10 cellular contexts compared by ENCODE assay signal in the genomic region with DNA sequence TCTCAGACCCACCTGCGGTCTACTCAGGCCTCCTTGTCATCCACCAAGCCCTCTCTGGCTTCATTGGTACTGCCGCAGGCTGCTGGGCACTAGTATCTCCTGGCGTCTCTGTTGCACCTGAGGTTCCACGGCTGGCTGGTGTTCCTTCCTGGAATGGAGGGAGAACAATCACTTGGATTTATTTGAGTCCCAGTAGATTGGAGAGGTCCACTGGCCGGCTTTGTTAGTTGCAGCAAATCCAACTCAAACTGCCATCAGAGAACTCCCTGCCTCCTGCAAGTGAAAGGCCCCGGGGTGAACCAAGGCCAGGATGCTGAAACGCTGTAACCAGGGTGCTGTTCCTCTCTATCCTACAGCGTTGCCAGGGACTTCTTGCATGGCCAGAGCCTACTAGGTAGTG. TPM values are rescaled to one million over a fixed set of nuclear protein-coding genes. Genes with fewer than 3 reads are reported as not detected.
DNase-seq lines count a peak whose midpoint lies in the region; ATAC-seq, FAIRE-seq and TF ChIP-seq lines count a peak whose summit lies in the region.
"Had no signal": no experiment of that assay in that cellular context is flagged by ENCODE, and none has a peak within 500 bp of the region (broad histone marks: within the 10 kb centered on the region; RNA-seq: fewer than 3 reads in every experiment).

No MANE protein-coding gene starts in this region.

- peaks cover 7 to 39% (median 25%) of the 10 kb centered on the region in 4 experiments for H3K27me3 ChIP-seq in H1 (replicated peaks in 1 of 4; ENCODE audit: control insufficient read depth in 3 of 4, extremely low read depth in 1 of 4, insufficient read depth in 3 of 4, low read length in 3 of 4)
- H3K27me3 ChIP-seq: suprapubic skin had no signal

- CTCF ChIA-PET in H1 (lab: Charles Lee; ENCODE audit: partially characterized antibody) = interaction anchor here (0.9 kb wide), 1 partner anchor 41 kb away, joined by 3 read pairs; no protein-coding TSS in a partner anchor

- H2AFZ ChIP-seq in H1 (ENCODE audit: low read length) = no peak overlapping the region

- no peak overlapping the region for H2BK5ac ChIP-seq in H1 (ENCODE audit: low read depth, low read length)

- no peak for TF ChIP-seq RAD21 in H1 (IDR thresholded peaks at IDR 0.05 in 1 of 2, conservative IDR thresholded peaks at IDR 0.05 in 1 of 2; ENCODE audit: low read depth in 2 of 2, low read length in 2 of 2)

- H4K20me1 ChIP-seq in H1 (replicated peaks in 1 of 2; ENCODE audit: control insufficient read depth in 1 of 2, insufficient read depth in 2 of 2, low read length in 2 of 2) = peaks cover 0 to 2% of the 10 kb centered on the region in 2 experiments

- H3K4me2 ChIP-seq in H1 (ENCODE audit: insufficient read depth in 1 of 2, low read depth in 2 of 2, low read length in 2 of 2) = peak overlapping the region; percentile 86 to 98; a peak in 2 of 4 replicates

- no peak overlapping the region for H2BK15ac ChIP-seq in H1 (ENCODE audit: low read length)

- H3K79me1 ChIP-seq in H1 (ENCODE audit: low read depth, low read length) = no peaks in the 10 kb centered on the region

- H3K23ac ChIP-seq in H1 (ENCODE audit: insufficient read length) = no peak overlapping the region

- peaks cover 17% of the 10 kb centered on the region; the same call in 1 of the 2 replicates for H3K23me2 ChIP-seq in H1 (ENCODE audit: low read depth, low read length)

- no peak overlapping the region for H3K14ac ChIP-seq in H1 (ENCODE audit: insufficient read length)

- TF ChIP-seq EP300 in H1 (IDR thresholded peaks at IDR 0.05; ENCODE audit: borderline replicate concordance in 1 of 2, low read depth in 2 of 2, low read length in 2 of 2) = no peak

- peak overlapping the region; percentile 97 for H3K27ac ChIP-seq in SK-N-MC
- no peak overlapping the region for H3K27ac ChIP-seq in H1 (ENCODE audit: low read depth, low read length)
- H3K27ac ChIP-seq: suprapubic skin had no signal

- H2BK20ac ChIP-seq in H1 (ENCODE audit: low read length) = no peak overlapping the region

- H3K9me3 ChIP-seq in SK-N-MC (ENCODE audit: low read depth, low read length) (no peaks in the 10 kb centered on the region), H1 (ENCODE audit: insufficient read depth in 2 of 2, low read depth in 1 of 2, low read length in 1 of 2) (no peaks in the 10 kb centered on the region)
- H3K9me3 ChIP-seq: suprapubic skin had no signal

- no peak for TF ChIP-seq POLR2A in H1 (IDR thresholded peaks at IDR 0.05; ENCODE audit: control extremely low read depth in 1 of 2, low read depth in 2 of 2, low read length in 2 of 2)

- no peak overlapping the region for H3K4ac ChIP-seq in H1 (replicated peaks; ENCODE audit: insufficient read length, low read depth, low read length)

- POLR2A ChIA-PET in H1 (lab: Charles Lee; ENCODE audit: partially characterized antibody) = interaction anchor here (2.8 kb wide), 1 partner anchor 34 kb away, joined by 16 read pairs; a partner anchor contains a TSS

- H3K4me3 ChIP-seq in SK-N-MC (peak overlapping the region; percentile 94), H1 (ENCODE audit: extremely low read depth in 1 of 4, insufficient read depth in 2 of 4, low read depth in 3 of 4, low read length in 4 of 4) (0 out of 8 replicates have a peak overlapping the region, but pooled peaks of 2 of the 4 experiments have one; percentile 11 to 17)

- no peak overlapping the region for H4K91ac ChIP-seq in H1 (replicated peaks; ENCODE audit: insufficient read length, low read length)

- TF ChIP-seq CTCF in H1 (IDR thresholded peaks at IDR 0.05; ENCODE audit: control extremely low read depth in 1 of 3, insufficient read depth in 1 of 3, low read depth in 1 of 3, low read length in 3 of 3) (no peak), osteocyte (IDR thresholded peaks at IDR 0.05) (no peak)

- 84% methylated on average over 8 of the region's 8 CpGs; no CpG with 5 or more reads in 1 of the 2 experiments for WGBS in H1 (ENCODE audit: extremely low coverage in 1 of 2, insufficient coverage in 1 of 2, insufficient read length in 1 of 2, insufficient replicate concordance in 2 of 2, low coverage in 1 of 2, low lambda C conversion rate in 2 of 2, missing lambda C conversion rate in 1 of 2), 2 experiments

- H2BK12ac ChIP-seq in H1 (ENCODE audit: low read depth, low read length) = no peak overlapping the region

- H2AK5ac ChIP-seq in H1 (ENCODE audit: low read depth, low read length) = no peak overlapping the region

- no peak for FAIRE-seq in H1 (lab: Jason Lieb, UNC)

- no peak for DNase-seq in T-helper 1 cell
- DNase-seq in SK-N-MC (ENCODE audit: low read depth, low spot score) = no peak
- DNase-seq in H1 (ENCODE audit: low read depth in 1 of 2, low spot score in 2 of 2) = no peak
- DNase-seq in osteocyte (ENCODE audit: extremely low spot score, unreplicated experiment) = no peak
- no peak for DNase-seq in left colon
- DNase-seq in NCI-H1930 (lab: John Stamatoyannopoulos, UW) = no peak
- DNase-seq: SIG-M5 had no signal

- peaks cover 0 to 8% (median 4%) of the 10 kb centered on the region in 4 experiments; a peak in 3 of 7 replicates for H3K4me1 ChIP-seq in H1 (replicated peaks in 1 of 4; ENCODE audit: control insufficient read depth in 3 of 4, insufficient read depth in 4 of 4, low read length in 3 of 4)

- peak overlapping the region; percentile 60 for H3K9ac ChIP-seq in SK-N-MC (ENCODE audit: insufficient read length)
- no peak overlapping the region; a peak in 1 of 7 replicates for H3K9ac ChIP-seq in H1 (replicated peaks in 1 of 4; ENCODE audit: extremely low read depth in 1 of 4, low read depth in 3 of 4, low read length in 3 of 4)

- H3K4me1 Mint-ChIP-seq in T-helper 1 cell treated with Interleukin-12 subunit alpha and Interleukin-12 subunit beta and Interleukin-4 antibody, amounts not matched to agents 30 μg/mL and 1 μg/mL, for 36 hours (ENCODE audit: low read depth) = peaks cover 8% of the 10 kb centered on the region
- peaks cover 22% of the 10 kb centered on the region for H3K4me1 Mint-ChIP-seq in osteocyte (ENCODE audit: unreplicated experiment)

- no peaks in the 10 kb centered on the region for H3K9me3 Mint-ChIP-seq in T-helper 1 cell treated with Interleukin-12 subunit alpha and Interleukin-12 subunit beta and Interleukin-4 antibody, amounts not matched to agents 30 μg/mL and 1 μg/mL, for 36 hours
- no peaks in the 10 kb centered on the region for H3K9me3 Mint-ChIP-seq in osteocyte (ENCODE audit: unreplicated experiment)

- intact Hi-C loops in left colon (cut with DNase I, micrococcal nuclease) = no loop called here

- peaks cover 3% of the 10 kb centered on the region for H3K27me3 Mint-ChIP-seq in T-helper 1 cell treated with Interleukin-12 subunit alpha and Interleukin-12 subunit beta and Interleukin-4 antibody, amounts not matched to agents 30 μg/mL and 1 μg/mL, for 36 hours (ENCODE audit: low read depth)
- no peaks in the 10 kb centered on the region for H3K27me3 Mint-ChIP-seq in osteocyte (ENCODE audit: unreplicated experiment)

- H3K27ac Mint-ChIP-seq in T-helper 1 cell treated with Interleukin-12 subunit alpha and Interleukin-12 subunit beta and Interleukin-4 antibody, amounts not matched to agents 30 μg/mL and 1 μg/mL, for 36 hours = no peak overlapping the region
- peak overlapping the region; percentile 80 for H3K27ac Mint-ChIP-seq in osteocyte (ENCODE audit: unreplicated experiment)

- no peak overlapping the region for H3K56ac ChIP-seq in H1 (replicated peaks; ENCODE audit: insufficient read length, low read depth, low read length)

- H4K8ac ChIP-seq in H1 (ENCODE audit: extremely low read depth, insufficient read depth, low read length) = no peak overlapping the region; the same call in 1 of the 2 replicates

- no peak overlapping the region for H3K18ac ChIP-seq in H1 (ENCODE audit: extremely low read depth, low read length)

- ATAC-seq in left colon (no peak), HG03354 (IDR thresholded peaks at IDR 0.05; ENCODE audit: poor library complexity, severe bottlenecking, unreplicated experiment) (no peak)

- peaks cover 33% of the 10 kb centered on the region for H3K36me3 Mint-ChIP-seq in T-helper 1 cell treated with Interleukin-12 subunit alpha and Interleukin-12 subunit beta and Interleukin-4 antibody, amounts not matched to agents 30 μg/mL and 1 μg/mL, for 36 hours (ENCODE audit: low read depth)
- H3K36me3 Mint-ChIP-seq in osteocyte (ENCODE audit: unreplicated experiment) = peaks cover 4% of the 10 kb centered on the region

- H2BK120ac ChIP-seq in H1 (replicated peaks; ENCODE audit: low read depth, low read length) = no peak overlapping the region

- no peaks in the 10 kb centered on the region for H3K79me2 ChIP-seq in H1 (ENCODE audit: control insufficient read depth in 1 of 2, insufficient read depth in 2 of 2, low read length in 2 of 2)

- H3K36me3 ChIP-seq in SK-N-MC (ENCODE audit: insufficient read depth, low read length) (no peaks in the 10 kb centered on the region), H1 (ENCODE audit: control insufficient read depth in 2 of 4, insufficient read depth in 4 of 4, low read length in 3 of 4) (no peaks in the 10 kb centered on the region)

- H3K4me3 Mint-ChIP-seq in T-helper 1 cell treated with Interleukin-12 subunit alpha and Interleukin-12 subunit beta and Interleukin-4 antibody, amounts not matched to agents 30 μg/mL and 1 μg/mL, for 36 hours = peak overlapping the region; percentile 63
- peak overlapping the region; percentile 75 for H3K4me3 Mint-ChIP-seq in osteocyte (ENCODE audit: unreplicated experiment)

- no peak overlapping the region for H4K5ac ChIP-seq in H1 (ENCODE audit: insufficient read length, low read depth, low read length)

RNA-seq across cellular contexts. Expression of a gene that starts 15.4 kb away (rescaled TPM):
- total RNA-seq in H1 (2021; fragmentation: NEBNext Ultra II Directional; extraction: Animal tissue kit (Norgen Biotek cat#: 25700)) = 25.6 and 27.2 TPM in 2 replicates
- 6.2 and 9.5 TPM in 2 replicates for polyA plus RNA-seq in H1 (2011; rRNA removed)
- 16.7 TPM for polyA plus RNA-seq in H1 (2011; cell fraction: cytosol; rRNA removed)
- 8.4 TPM for polyA plus RNA-seq in H1 (2011; cell fraction: nucleus; rRNA removed)
- polyA plus RNA-seq in H1 (2012, experiment 1 of 2) = 13.1 to 21.0 TPM (median 14.3 TPM) in 4 replicates
- 2.4 TPM for polyA plus RNA-seq in H1 (2012, experiment 2 of 2)
- polyA plus RNA-seq in H1 (2013, experiment 1 of 2) = 22.5 TPM
- 20.1 TPM for polyA plus RNA-seq in H1 (2013, experiment 2 of 2)
- polyA minus RNA-seq in H1 (2011; rRNA and poly(A)+ RNA removed) = 13.7 and 21.9 TPM in 2 replicates
- 5.7 TPM for polyA minus RNA-seq in H1 (2011; cell fraction: cytosol; rRNA and poly(A)+ RNA removed)
- polyA minus RNA-seq in H1 (2011; cell fraction: nucleus; rRNA and poly(A)+ RNA removed) = 18.2 TPM
- total RNA-seq in osteocyte (20.1 and 21.3 TPM in 2 replicates), left colon (10 to 100 TPM; 10.7 to 11.6 TPM)

RNA-seq across cellular contexts. Expression of a gene that starts 15.7 kb away (rescaled TPM):
- total RNA-seq in H1 (2021; fragmentation: NEBNext Ultra II Directional; extraction: Animal tissue kit (Norgen Biotek cat#: 25700)) = 58.4 and 67.5 TPM in 2 replicates
- 33.7 and 55.3 TPM in 2 replicates for polyA plus RNA-seq in H1 (2011; rRNA removed)
- polyA plus RNA-seq in H1 (2011; cell fraction: cytosol; rRNA removed) = 38.5 TPM
- polyA plus RNA-seq in H1 (2011; cell fraction: nucleus; rRNA removed) = 18.7 TPM
- polyA plus RNA-seq in H1 (2012, experiment 1 of 2) = 36.3 to 52.8 TPM (median 38.2 TPM) in 4 replicates
- polyA plus RNA-seq in H1 (2012, experiment 2 of 2) = 37.9 TPM
- polyA plus RNA-seq in H1 (2013, experiment 1 of 2) = 32.6 TPM
- 33.4 TPM for polyA plus RNA-seq in H1 (2013, experiment 2 of 2)
- polyA minus RNA-seq in H1 (2011; rRNA and poly(A)+ RNA removed) = 15.4 and 16.3 TPM in 2 replicates
- 25.4 TPM for polyA minus RNA-seq in H1 (2011; cell fraction: cytosol; rRNA and poly(A)+ RNA removed)
- polyA minus RNA-seq in H1 (2011; cell fraction: nucleus; rRNA and poly(A)+ RNA removed) = 30.0 TPM
- total RNA-seq in osteocyte (73.1 and 81.2 TPM in 2 replicates), left colon (10 to 100 TPM; 40.8 to 57.3 TPM)

RNA-seq across cellular contexts. Expression of a gene that starts 32.9 kb away (rescaled TPM):
- 67.7 and 70.0 TPM in 2 replicates for total RNA-seq in H1 (2021; fragmentation: NEBNext Ultra II Directional; extraction: Animal tissue kit (Norgen Biotek cat#: 25700))
- polyA plus RNA-seq in H1 (2011; rRNA removed) = 34.8 and 38.1 TPM in 2 replicates
- 39.9 TPM for polyA plus RNA-seq in H1 (2011; cell fraction: cytosol; rRNA removed)
- polyA plus RNA-seq in H1 (2011; cell fraction: nucleus; rRNA removed) = 44.1 TPM
- polyA plus RNA-seq in H1 (2012, experiment 1 of 2) = 43.0 to 54.3 TPM (median 51.6 TPM) in 4 replicates
- 6.8 TPM for polyA plus RNA-seq in H1 (2012, experiment 2 of 2)
- 38.0 TPM for polyA plus RNA-seq in H1 (2013, experiment 1 of 2)
- polyA plus RNA-seq in H1 (2013, experiment 2 of 2) = 37.3 TPM
- polyA minus RNA-seq in H1 (2011; rRNA and poly(A)+ RNA removed) = 77.4 and 101 TPM in 2 replicates
- 42.5 TPM for polyA minus RNA-seq in H1 (2011; cell fraction: cytosol; rRNA and poly(A)+ RNA removed)
- polyA minus RNA-seq in H1 (2011; cell fraction: nucleus; rRNA and poly(A)+ RNA removed) = 29.9 TPM
- 17.5 and 18.9 TPM in 2 replicates for total RNA-seq in osteocyte
- 10 to 100 TPM in 1 of 2 donors, 1 to 10 TPM in 1; 9.2 to 14.5 TPM for total RNA-seq in left colon
